ENCODE assay signal across 9 cellular contexts in the genomic region with DNA sequence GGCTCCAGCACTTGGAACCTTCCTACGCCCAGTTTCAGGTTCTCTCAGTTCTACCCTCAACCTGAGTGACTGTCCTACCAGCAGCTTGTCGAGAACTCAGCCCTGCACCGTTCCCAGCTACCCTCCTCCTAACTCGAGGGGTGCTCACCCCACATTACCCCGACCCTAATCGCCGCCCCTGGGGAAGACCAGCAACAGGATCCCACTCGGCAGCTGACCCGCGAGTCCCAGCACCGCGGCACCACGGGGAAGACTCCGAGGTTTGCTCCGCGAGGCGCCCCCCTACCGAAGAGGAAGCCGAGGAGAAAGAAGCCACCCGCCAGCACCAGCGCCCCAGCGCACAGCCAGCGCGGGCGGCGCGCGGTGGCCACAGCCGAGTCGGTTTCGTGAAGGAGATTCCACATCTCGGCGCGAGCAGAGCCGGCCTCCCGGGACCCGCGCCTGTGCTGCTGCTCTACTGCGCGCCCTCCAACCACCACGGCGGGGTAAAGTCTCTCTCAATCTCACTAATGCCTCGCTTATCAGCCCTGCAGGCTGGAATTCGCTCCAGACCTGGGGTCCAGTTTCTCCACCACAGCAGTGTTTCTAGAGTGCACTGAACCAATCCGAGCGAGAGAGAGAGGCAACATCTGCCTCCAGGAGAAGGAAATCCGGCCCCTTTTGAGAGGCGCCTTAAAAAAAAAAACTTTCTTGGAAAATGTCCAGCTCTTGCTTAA. TPM values are rescaled to one million over a fixed set of nuclear protein-coding genes. Genes with fewer than 3 reads are reported as not detected.
DNase-seq lines count a peak whose midpoint lies in the region; ATAC-seq and TF ChIP-seq lines count a peak whose summit lies in the region.
"Had no signal": no experiment of that assay in that cellular context is flagged by ENCODE, and none has a peak within 500 bp of the region (broad histone marks: within the 10 kb centered on the region; RNA-seq: fewer than 3 reads in every experiment).

Gene FOLH1 (minus strand): TSS at position 597 of the 716 bp plus-strand sequence. CDS start 193 bp downstream, at position 404.

- H3K27me3 Mint-ChIP-seq in endodermal cell (ENCODE audit: insufficient read depth), result peaks cover 13% of the 10 kb centered on the region

- no peaks in the 10 kb centered on the region for H3K4me1 Mint-ChIP-seq in endodermal cell

- peak; percentile 8 for DNase-seq in AG08396 (ENCODE audit: low spot score)
- peak; percentile 59 for DNase-seq in endodermal cell
- peak; percentile 66 for DNase-seq in mucosa of gallbladder (ENCODE audit: low spot score)
- DNase-seq in smooth muscle cell (lab: John Stamatoyannopoulos, UW; ENCODE audit: unreplicated experiment), result no peak
- no peak for DNase-seq in stimulated activated naive CD4-positive, alpha-beta T cell treated with Interleukin-2 at 50 U/mL for 16 hours (lab: John Stamatoyannopoulos, UW)
- no peak for DNase-seq in activated gamma-delta T cell treated with Interleukin-2 at 50 U/mL for 16 hours

- H3K4me3 Mint-ChIP-seq in endodermal cell, result peak within 1 kb of the TSS; percentile 53

- H4K20me1 ChIP-seq in smooth muscle cell (ENCODE audit: low read depth), result no peaks in the 10 kb centered on the region

- H3K27me3 ChIP-seq in HUES6 (ENCODE audit: control insufficient read depth, insufficient read depth, low read length) (peaks cover 23% of the 10 kb centered on the region), endodermal cell (ENCODE audit: control insufficient read depth, insufficient read depth, low read length, poor library complexity, severe bottlenecking) (no peaks in the 10 kb centered on the region), smooth muscle cell (ENCODE audit: low read depth) (no peaks in the 10 kb centered on the region)

- 45 to 64% methylated on average over 22 to 48 of the region's 48 CpGs for WGBS in endodermal cell (ENCODE audit: insufficient coverage in 1 of 2, insufficient read length in 1 of 2), 2 experiments
- WGBS in smooth muscle cell (ENCODE audit: low lambda C conversion rate), result 87% methylated on average over 48 of the region's 48 CpGs

- H3K27ac Mint-ChIP-seq in endodermal cell, result no peak within 1 kb of the TSS

- peak within 1 kb of the TSS; percentile 58 for H3K4me3 ChIP-seq in HUES6 (ENCODE audit: low read depth, low read length)
- no peak within 1 kb of the TSS for H3K4me3 ChIP-seq in endodermal cell (ENCODE audit: low read length)
- no peak within 1 kb of the TSS for H3K4me3 ChIP-seq in smooth muscle cell

- ATAC-seq in GM18867 (IDR thresholded peaks at IDR 0.05; ENCODE audit: unreplicated experiment), result no peak

- H3K9me3 ChIP-seq in HUES6 (ENCODE audit: control insufficient read depth, insufficient read depth, low read depth, low read length) (no peaks in the 10 kb centered on the region), endodermal cell (ENCODE audit: control insufficient read depth, low read length) (peaks cover 9% of the 10 kb centered on the region), smooth muscle cell (replicated peaks; ENCODE audit: low read depth) (no peaks in the 10 kb centered on the region)

- H3K4me2 ChIP-seq in smooth muscle cell, result no peak within 1 kb of the TSS

- H3K79me2 ChIP-seq in smooth muscle cell (ENCODE audit: low read depth), result no peaks in the 10 kb centered on the region

- H3K9ac ChIP-seq in HUES6 (ENCODE audit: low read length), result peak within 1 kb of the TSS; percentile 45
- H3K9ac ChIP-seq in endodermal cell (ENCODE audit: extremely low read depth, low read length, poor library complexity, severe bottlenecking), result no peak within 1 kb of the TSS
- H3K9ac ChIP-seq in smooth muscle cell (ENCODE audit: low read depth), result no peak within 1 kb of the TSS

- peaks cover 27% of the 10 kb centered on the region for H3K9me3 Mint-ChIP-seq in endodermal cell

- no peak within 1 kb of the TSS for H2AFZ ChIP-seq in smooth muscle cell (ENCODE audit: low read depth)

- TF ChIP-seq CTCF in endodermal cell (conservative IDR thresholded peaks at IDR 0.05) (no peak), smooth muscle cell (IDR thresholded peaks at IDR 0.05; ENCODE audit: borderline replicate concordance, insufficient read depth, poor library complexity, severe bottlenecking) (no peak)

- H3K4me1 ChIP-seq in HUES6 (ENCODE audit: control insufficient read depth, insufficient read depth, low read length) (no peaks in the 10 kb centered on the region), endodermal cell (ENCODE audit: control insufficient read depth, insufficient read depth, low read length) (no peaks in the 10 kb centered on the region), smooth muscle cell (ENCODE audit: low read depth) (no peaks in the 10 kb centered on the region)

- H3K36me3 Mint-ChIP-seq in endodermal cell (ENCODE audit: low read depth), result no peaks in the 10 kb centered on the region

- H3K36me3 ChIP-seq in HUES6 (ENCODE audit: control insufficient read depth, insufficient read depth, low read length), result no peaks in the 10 kb centered on the region
- no peaks in the 10 kb centered on the region for H3K36me3 ChIP-seq in endodermal cell (ENCODE audit: control insufficient read depth, insufficient read depth, low read length)
- no peaks in the 10 kb centered on the region for H3K36me3 ChIP-seq in smooth muscle cell (ENCODE audit: low read depth)

- H3K27ac ChIP-seq in HUES6 (ENCODE audit: low read depth, low read length), result no peak within 1 kb of the TSS
- no peak within 1 kb of the TSS for H3K27ac ChIP-seq in endodermal cell (ENCODE audit: low read depth, low read length)
- H3K27ac ChIP-seq in smooth muscle cell (ENCODE audit: low read depth), result no peak within 1 kb of the TSS

- H3F3A ChIP-seq in smooth muscle cell (ENCODE audit: low read depth), result no peaks in the 10 kb centered on the region

RNA-seq across cellular contexts. Expression of gene FOLH1, which starts in this region (rescaled TPM):
- 1 to 10 TPM in 1 of 2 donors, under 1 TPM in 1; 0.35 to 1.6 TPM for total RNA-seq in endodermal cell
- polyA plus RNA-seq in endodermal cell (2013, experiment 1 of 2), result 0.57 TPM
- 0.46 TPM for polyA plus RNA-seq in endodermal cell (2013, experiment 2 of 2)
- 42.6 TPM for total RNA-seq in mucosa of gallbladder
- not detected in 2 replicates for total RNA-seq in smooth muscle cell
- polyA plus RNA-seq in smooth muscle cell, result not detected in 2 replicates
- total RNA-seq: NCI-H460 had no signal

Comparison
In these comparisons a context has a peak if more than half of its experiments do, and no peak if none do; other contexts are left out.
1. RNA of gene FOLH1 (total RNA-seq): 42.6 TPM in mucosa of gallbladder (single experiment); 0.35 to 1.6 TPM in endodermal cell and not detected in smooth muscle cell; every median in the first group is over 10 times any median in the second.
2. DNase-seq: peak in AG08396 (single experiment), endodermal cell (single experiment) and mucosa of gallbladder (single experiment); none in smooth muscle cell (single experiment), stimulated activated naive CD4-positive, alpha-beta T cell treated with Interleukin-2 at 50 U/mL for 16 hours (single experiment) and activated gamma-delta T cell treated with Interleukin-2 at 50 U/mL for 16 hours (single experiment).